ENCODE assay signal across 24 cellular contexts in genomic region chr5:163385824-163386223, GRCh38.
"Had no signal": no experiment of that assay in that cellular context is flagged by ENCODE, and none has a peak within 500 bp of the region (broad histone marks: within the 10 kb centered on the region; RNA-seq: fewer than 3 reads in every experiment).

No MANE protein-coding gene starts in this region.

- H3K4me3 ChIP-seq: coronary artery, lower lobe of right lung, ovary, psoas muscle, skin epidermis, suprapubic skin, thyroid gland, vagina had no signal

- H3K27me3 ChIP-seq: ovary, suprapubic skin, thyroid gland, vagina had no signal

- H3K4me1 ChIP-seq: lower lobe of right lung, suprapubic skin, thyroid gland, vagina had no signal

- H3K27ac ChIP-seq: coronary artery, lower lobe of right lung, ovary, psoas muscle, skin epidermis, suprapubic skin, thyroid gland, vagina had no signal

- H3K36me3 ChIP-seq: lower lobe of right lung, ovary, suprapubic skin, thyroid gland, vagina had no signal

- H3K4me1 Mint-ChIP-seq: immature natural killer cell; naive thymus-derived CD8-positive, alpha-beta T cell; stimulated activated naive CD8-positive, alpha-beta T cell treated with anti-CD3 and anti-CD28 coated beads, Interleukin-15, amount 100 ng/mL, for 72 hours had no signal

- H3K9me3 Mint-ChIP-seq: effector memory CD8-positive, alpha-beta T cell; stimulated activated naive CD8-positive, alpha-beta T cell treated with anti-CD3 and anti-CD28 coated beads, Interleukin-15, amount 100 ng/mL, for 72 hours had no signal

- H3K9me3 ChIP-seq: ovary, suprapubic skin, thyroid gland, vagina had no signal

- H3K27ac Mint-ChIP-seq: effector memory CD8-positive, alpha-beta T cell; immature natural killer cell; memory B cell; naive thymus-derived CD8-positive, alpha-beta T cell; stimulated activated naive CD8-positive, alpha-beta T cell treated with anti-CD3 and anti-CD28 coated beads, Interleukin-15, amount 100 ng/mL, for 72 hours had no signal

- DNase-seq: dermis blood vessel endothelial cell; effector memory CD8-positive, alpha-beta T cell; immature natural killer cell; islet precursor cell; kidney glomerular epithelial cell; left colon; left ventricle myocardium superior; lower lobe of right lung; naive thymus-derived CD8-positive, alpha-beta T cell; psoas muscle; stimulated activated CD4-positive, alpha-beta T cell treated with anti-CD3 and anti-CD28 coated beads, Interleukin-15, amount 100 ng/mL, for 24 hours; stimulated activated CD4-positive, alpha-beta T cell treated with anti-CD3 and anti-CD28 coated beads, Interleukin-2, amount 100 ng/mL, for 48 hours; stimulated activated CD8-positive, alpha-beta memory T cell treated with anti-CD3 and anti-CD28 coated beads, Interleukin-4, amount 100 ng/mL, for 48 hours; stimulated activated naive CD4-positive, alpha-beta T cell; stimulated activated naive CD8-positive, alpha-beta T cell treated with anti-CD3 and anti-CD28 coated beads, Interleukin-15, amount 100 ng/mL, for 72 hours; trophoblast cell had no signal

- H3K36me3 Mint-ChIP-seq: immature natural killer cell, memory B cell had no signal

- ATAC-seq: effector memory CD8-positive, alpha-beta T cell; left colon; lower lobe of right lung; naive thymus-derived CD8-positive, alpha-beta T cell; stimulated activated naive CD8-positive, alpha-beta T cell treated with anti-CD3 and anti-CD28 coated beads, Interleukin-15, amount 100 ng/mL, for 72 hours had no signal

- H3K4me3 Mint-ChIP-seq: effector memory CD8-positive, alpha-beta T cell; immature natural killer cell; memory B cell; mesothelial cell of epicardium; naive thymus-derived CD8-positive, alpha-beta T cell; stimulated activated naive CD8-positive, alpha-beta T cell treated with anti-CD3 and anti-CD28 coated beads, Interleukin-15, amount 100 ng/mL, for 72 hours had no signal
